8 cellular contexts compared by ENCODE assay signal in the genomic region with DNA sequence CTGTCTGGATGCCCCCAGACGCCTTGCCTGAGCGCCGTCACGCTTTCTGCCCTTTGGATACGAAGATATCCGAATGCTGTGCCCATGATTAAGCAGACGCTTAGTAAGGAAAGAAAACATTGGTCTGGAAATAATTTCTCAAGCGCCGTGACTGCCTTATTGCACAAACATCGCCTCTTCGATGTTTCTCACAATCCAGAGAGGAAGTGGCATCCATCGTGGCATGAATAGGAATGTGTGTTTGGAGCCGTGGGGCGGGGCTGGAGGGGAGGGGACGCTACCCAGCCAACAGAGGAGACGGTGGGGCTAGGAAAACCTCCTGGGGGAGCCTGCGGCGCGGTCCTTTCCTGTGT. TPM values are rescaled to one million over a fixed set of nuclear protein-coding genes. Genes with fewer than 3 reads are reported as not detected.
A peak's percentile ranks its signal among the peaks of the same experiment; 100 is the strongest.
DNase-seq lines count a peak whose midpoint lies in the region; ATAC-seq and TF ChIP-seq lines count a peak whose summit lies in the region.

No MANE protein-coding gene starts in this region.

- ATAC-seq in left lung (peak; percentile 60), upper lobe of left lung (ENCODE audit: low FRiP score in 2 of 2) (peak; percentile 46 to 63), GM19463 (IDR thresholded peaks at IDR 0.05; ENCODE audit: unreplicated experiment) (no peak), GM18519 (IDR thresholded peaks at IDR 0.05; ENCODE audit: low FRiP score, unreplicated experiment) (no peak)

- no peak for TF ChIP-seq EP300 in upper lobe of left lung (IDR thresholded peaks at IDR 0.05)

- H3K36me3 ChIP-seq in BLaER1 treated with 17β-estradiol and CSF1 and Interleukin-3, amounts not matched to agents 10 nM and 100 nM = no peaks in the 10 kb centered on the region
- H3K36me3 ChIP-seq in MG63 = no peaks in the 10 kb centered on the region
- no peaks in the 10 kb centered on the region for H3K36me3 ChIP-seq in mammary epithelial cell (ENCODE audit: insufficient read depth, low read length)
- H3K36me3 ChIP-seq in left lung = no peaks in the 10 kb centered on the region
- no peaks in the 10 kb centered on the region for H3K36me3 ChIP-seq in upper lobe of left lung

- intact Hi-C loops in mammary epithelial cell (cut with micrococcal nuclease) = loop anchor here (2.0 kb wide), 3 partner anchors 61 to 245 kb away; no protein-coding TSS in a partner anchor
- intact Hi-C loops in left lung (cut with DNase I) = no loop called here

- H3K4me1 ChIP-seq in BLaER1 treated with 17β-estradiol and CSF1 and Interleukin-3, amounts not matched to agents 10 nM and 100 nM = peaks cover 39 to 57% (median 49%) of the 10 kb centered on the region in 10 experiments
- H3K4me1 ChIP-seq in mammary epithelial cell (ENCODE audit: insufficient read depth, low read length) (peaks cover 23% of the 10 kb centered on the region), left lung (peaks cover 14 to 38% of the 10 kb centered on the region in 2 donors), upper lobe of left lung (peaks cover 18 to 29% (median 21%) of the 10 kb centered on the region in 4 donors)

- peaks cover 0 to 12% (median 0%) of the 10 kb centered on the region in 11 experiments; a peak in 4 of 22 replicates for H4K20me1 ChIP-seq in BLaER1 treated with 17β-estradiol and CSF1 and Interleukin-3, amounts not matched to agents 10 nM and 100 nM
- H4K20me1 ChIP-seq in mammary epithelial cell (ENCODE audit: insufficient read depth, low read length) = no peaks in the 10 kb centered on the region

- peak overlapping the region; percentile 89 to 100 (median 98) for H3K4me2 ChIP-seq in BLaER1 treated with 17β-estradiol and CSF1 and Interleukin-3, amounts not matched to agents 10 nM and 100 nM
- peak overlapping the region; percentile 83 for H3K4me2 ChIP-seq in mammary epithelial cell (ENCODE audit: insufficient read depth, low read depth, low read length)

- BruUV-seq in mammary epithelial cell (replicated peaks; lab: Mats Ljungman, UMichigan) = no TSS peak

- TF ChIP-seq POLR2A in upper lobe of left lung (IDR thresholded peaks at IDR 0.05) = no peak

- in situ Hi-C loops in mammary epithelial cell (cut with MboI; ENCODE audit: low sequenced_read_pairs in 2 of 2) = no loop called here

- H3K9ac ChIP-seq in BLaER1 treated with 17β-estradiol and CSF1 and Interleukin-3, amounts not matched to agents 10 nM and 100 nM = peak overlapping the region; percentile 63 to 80 (median 75); a peak in 21 of 22 replicates
- H3K9ac ChIP-seq in mammary epithelial cell (ENCODE audit: insufficient read depth, low read length) = peak overlapping the region; percentile 89

- CTCF ChIA-PET in mammary epithelial cell (lab: Charles Lee; ENCODE audit: low non-redundant PET) = no interaction called here

- DNase-seq in MG63 = peak; percentile 32
- peak; percentile 92 for DNase-seq in mammary epithelial cell
- peak in 1 of 2 donors; percentile 48 for DNase-seq in left lung
- peak in 1 of 2 donors; percentile 59 for DNase-seq in upper lobe of left lung
- DNase-seq in NCI-H128 (lab: John Stamatoyannopoulos, UW; ENCODE audit: unreplicated experiment) = no peak

- dilution Hi-C loops in mammary epithelial cell (cut with HindIII; ENCODE audit: low sequenced_read_pairs) = loop anchor here (5.0 kb wide), 2 partner anchors 45 to 85 kb away; no protein-coding TSS in a partner anchor

- WGBS in mammary epithelial cell (ENCODE audit: low coverage, missing lambda C conversion rate) = 11% methylated on average over 12 of the region's 19 CpGs
- 2 to 3% methylated on average over 17 to 19 of the region's 19 CpGs for WGBS in upper lobe of left lung, 2 donors

- H3K79me2 ChIP-seq in mammary epithelial cell (ENCODE audit: insufficient read depth, low read length) = peaks cover 44% of the 10 kb centered on the region

- peaks cover 36 to 48% (median 42%) of the 10 kb centered on the region in 11 experiments for H3K27me3 ChIP-seq in BLaER1 treated with 17β-estradiol and CSF1 and Interleukin-3, amounts not matched to agents 10 nM and 100 nM
- peaks cover 61% of the 10 kb centered on the region for H3K27me3 ChIP-seq in MG63
- no peaks in the 10 kb centered on the region for H3K27me3 ChIP-seq in mammary epithelial cell (ENCODE audit: insufficient read depth, low read length)
- H3K27me3 ChIP-seq in left lung = peaks cover 46 to 77% of the 10 kb centered on the region in 2 donors
- peaks cover 0 to 23% (median 15%) of the 10 kb centered on the region in 4 donors for H3K27me3 ChIP-seq in upper lobe of left lung

- H3K9me3 ChIP-seq in BLaER1 treated with 17β-estradiol and CSF1 and Interleukin-3, amounts not matched to agents 10 nM and 100 nM (replicated peaks in 1 of 11) = peaks cover 8 to 17% (median 15%) of the 10 kb centered on the region in 11 experiments
- H3K9me3 ChIP-seq in MG63 = no peaks in the 10 kb centered on the region
- no peaks in the 10 kb centered on the region for H3K9me3 ChIP-seq in mammary epithelial cell (replicated peaks; ENCODE audit: insufficient read depth, low read length)
- H3K9me3 ChIP-seq in left lung = no peaks in the 10 kb centered on the region
- no peaks in the 10 kb centered on the region for H3K9me3 ChIP-seq in upper lobe of left lung

- peak overlapping the region; percentile 62 for H2AFZ ChIP-seq in mammary epithelial cell (ENCODE audit: low read depth, low read length)

- H3K27ac ChIP-seq in BLaER1 treated with 17β-estradiol and CSF1 and Interleukin-3, amounts not matched to agents 10 nM and 100 nM = peak overlapping the region in 10 of 11 experiments; percentile 20 to 76 (median 66); a peak in 19 of 22 replicates
- H3K27ac ChIP-seq in mammary epithelial cell (ENCODE audit: insufficient read depth, low read depth, low read length) = peak overlapping the region; percentile 59
- peak overlapping the region in 1 of 2 donors; percentile 53 for H3K27ac ChIP-seq in left lung
- H3K27ac ChIP-seq in upper lobe of left lung = peak overlapping the region in 2 of 4 donors; percentile 72 to 75

- peak overlapping the region; percentile 65 to 77 (median 72) for H3K4me3 ChIP-seq in BLaER1 treated with 17β-estradiol and CSF1 and Interleukin-3, amounts not matched to agents 10 nM and 100 nM
- H3K4me3 ChIP-seq in MG63 (peak overlapping the region; percentile 50), mammary epithelial cell (replicated peaks in 1 of 3; ENCODE audit: insufficient read depth in 1 of 3, low read depth in 2 of 3, low read length in 3 of 3) (peak overlapping the region; percentile 32 to 91 (median 90)), left lung (peak overlapping the region; percentile 48 to 51), upper lobe of left lung (peak overlapping the region in 3 of 4 donors; percentile 58 to 64 (median 58))

- TF ChIP-seq CTCF in mammary epithelial cell (conservative IDR thresholded peaks at IDR 0.05 in 1 of 2, IDR thresholded peaks at IDR 0.05 in 1 of 2; ENCODE audit: extremely low read depth in 1 of 2, insufficient read depth in 1 of 2, low read depth in 1 of 2, low read length in 2 of 2) (no peak), left lung (IDR thresholded peaks at IDR 0.05) (no peak), upper lobe of left lung (IDR thresholded peaks at IDR 0.05) (no peak)

RNA-seq across cellular contexts. Expression of a gene that starts 0.6 kb away (rescaled TPM):
- 3.3 and 3.6 TPM in 2 replicates for total RNA-seq in MG63 (2014; rRNA removed; shearing (Covaris generic); ENCODE audit: low replicate concordance)
- total RNA-seq in mammary epithelial cell (10 to 100 TPM; 46.8 to 56.2 TPM), left lung (10 to 100 TPM; 13.6 to 33.6 TPM), upper lobe of left lung (10 to 100 TPM; 12.0 to 34.5 (median 16.8) TPM)
- 32.2 TPM for polyA plus RNA-seq in mammary epithelial cell
- 45.3 TPM for polyA minus RNA-seq in mammary epithelial cell

Comparison
In these comparisons a context has a peak if more than half of its experiments do, and no peak if none do; other contexts are left out.
1. ATAC-seq: peak in left lung (single experiment) and upper lobe of left lung (2 of 2); none in GM19463 (single experiment) and GM18519 (single experiment).
2. Peak in every context shown above with its lines, with median percentiles within 50 percentile points of each other: H3K4me3 ChIP-seq.